Comparison of ENCODE assay signal across 22 cellular contexts in genomic region chr5:14721990-14722656, GRCh38. TPM values are rescaled to one million over a fixed set of nuclear protein-coding genes. Genes with fewer than 3 reads are reported as not detected.
DNase-seq lines count a peak whose midpoint lies in the region; ATAC-seq lines count a peak whose summit lies in the region.
"Had no signal": no experiment of that assay in that cellular context is flagged by ENCODE, and none has a peak within 500 bp of the region (broad histone marks: within the 10 kb centered on the region; RNA-seq: fewer than 3 reads in every experiment).

No MANE protein-coding gene starts in this region.

- DNase-seq in CD1c-positive myeloid dendritic cell (ENCODE audit: extremely low spot score) (peak; percentile 25), HuH-7 (ENCODE audit: low spot score) (peak; percentile 32), SHP77 treated with DMSO at 0.1 percent for 48 hours (lab: John Stamatoyannopoulos, UW) (peak; percentile 46), left lobe of liver (ENCODE audit: low spot score) (no peak), NCI-H1105 (lab: John Stamatoyannopoulos, UW) (no peak)
- no peak for DNase-seq in activated CD4-positive, alpha-beta T cell treated with anti-CD3 and anti-CD28 coated beads for 1 hour
- DNase-seq: activated CD8-positive, alpha-beta T cell treated with anti-CD3 and anti-CD28 coated beads, Interleukin-2, amount 10 ng/mL, durations not matched to agents 7 days and 5 days; activated gamma-delta T cell treated with Interleukin-2 at 50 U/mL for 16 hours; H9; heart right ventricle; left ventricle myocardium inferior; NCI-H1048; NCI-H2081 treated with DMSO at 0.1 percent for 48 hours; NCI-H446 treated with DMSO at 0.1 percent for 48 hours; nephron progenitor cell; RPMI8226; stimulated activated CD4-positive, alpha-beta T cell treated with anti-CD3 and anti-CD28 coated beads, Interleukin-1b, Interleukin-23, amount 100 ng/mL, for 48 hours; T1000 had no signal

- ATAC-seq in left lobe of liver (peak; percentile 63), GM21825 (IDR thresholded peaks at IDR 0.05; ENCODE audit: unreplicated experiment) (no peak), GM21360 (IDR thresholded peaks at IDR 0.05; ENCODE audit: unreplicated experiment) (no peak)
- ATAC-seq: activated CD4-positive, CD25-positive, alpha-beta regulatory T cell treated with anti-CD3 and anti-CD28 coated beads, Interleukin-2, amount 50 U/mL, for 24 hours; activated CD8-positive, alpha-beta T cell treated with anti-CD3 and anti-CD28 coated beads, Interleukin-2, amount 10 ng/mL, durations not matched to agents 7 days and 5 days; heart right ventricle; stimulated activated effector memory CD8-positive, alpha-beta T cell treated with anti-CD3 and anti-CD28 coated beads, Interleukin-12 subunit alpha, Interleukin-12 subunit beta, amount 100 ng/mL, for 72 hours had no signal

RNA-seq across cellular contexts. Expression of gene OTULIN, which starts 57.6 kb away (rescaled TPM):
- 32.1 TPM for total RNA-seq in left lobe of liver

Comparison
In these comparisons a context has a peak if more than half of its experiments do, and no peak if none do; other contexts are left out.
1. DNase-seq: peak in CD1c-positive myeloid dendritic cell (single experiment), HuH-7 (single experiment) and SHP77 treated with DMSO at 0.1 percent for 48 hours (single experiment); none in left lobe of liver (single experiment), NCI-H1105 (single experiment) and activated CD4-positive, alpha-beta T cell treated with anti-CD3 and anti-CD28 coated beads for 1 hour (single experiment).